In genomic region chr7:26179422-26179821, GRCh38 we compare ENCODE assay signal across 2 cellular contexts.
TF ChIP-seq lines count a peak whose summit lies in the region.

No MANE protein-coding gene starts in this region.

TF ChIP-seq in A549, 52 proteins besides CTCF, POLR2A, EP300 and RAD21:
- no peak for TF ChIP-seq ZSCAN20 (CRISPR knock-in tag; IDR thresholded peaks at IDR 0.05)
- no peak for TF ChIP-seq HOXA7 (CRISPR knock-in tag; IDR thresholded peaks at IDR 0.05)
- no peak for TF ChIP-seq KDM1A (IDR thresholded peaks at IDR 0.05; ENCODE audit: low read depth)
- TF ChIP-seq NR3C1 (IDR thresholded peaks at IDR 0.05) = no peak
- no peak for TF ChIP-seq CBX2 (IDR thresholded peaks at IDR 0.05; ENCODE audit: borderline replicate concordance, low read depth)
- no peak for TF ChIP-seq RFX5 (IDR thresholded peaks at IDR 0.05)
- TF ChIP-seq FOSL2 (IDR thresholded peaks at IDR 0.05) = no peak
- no peak for TF ChIP-seq FOSL2 (CRISPR knock-in tag; IDR thresholded peaks at IDR 0.05)
- no peak for TF ChIP-seq HEYL (CRISPR knock-in tag; IDR thresholded peaks at IDR 0.05)
- TF ChIP-seq CBX8 (IDR thresholded peaks at IDR 0.05) = no peak
- TF ChIP-seq USF2 (IDR thresholded peaks at IDR 0.05) = no peak
- no peak for TF ChIP-seq RCOR1 (IDR thresholded peaks at IDR 0.05; ENCODE audit: low read depth, low read length)
- no peak for TF ChIP-seq HMGXB4 (CRISPR knock-in tag; IDR thresholded peaks at IDR 0.05; ENCODE audit: borderline replicate concordance)
- TF ChIP-seq NFE2L2 (conservative IDR thresholded peaks at IDR 0.05; ENCODE audit: low read length) = no peak
- no peak for TF ChIP-seq MAZ (IDR thresholded peaks at IDR 0.05; ENCODE audit: borderline replicate concordance, low read depth, low read length)
- no peak for TF ChIP-seq SREBF2 (IDR thresholded peaks at IDR 0.05)
- TF ChIP-seq CEBPB (IDR thresholded peaks at IDR 0.05) = no peak
- no peak for TF ChIP-seq GATA3 (IDR thresholded peaks at IDR 0.05; ENCODE audit: borderline replicate concordance)

TF ChIP-seq in GM23338, 12 proteins besides CTCF, POLR2A, EP300 and RAD21:
- TF ChIP-seq EZH2phosphoT487 (IDR thresholded peaks at IDR 0.05; ENCODE audit: unreplicated experiment) (no peak), ZNF462 (CRISPR knock-in tag; IDR thresholded peaks at IDR 0.05) (no peak), EZH2 (IDR thresholded peaks at IDR 0.05; ENCODE audit: low read depth, unreplicated experiment) (no peak)
